ENCODE assay signal across 9 cellular contexts in genomic region chr11:616320-617220, GRCh38. TPM values are rescaled to one million over a fixed set of nuclear protein-coding genes. Genes with fewer than 3 reads are reported as not detected.
DNase-seq lines count a peak whose midpoint lies in the region; ATAC-seq and TF ChIP-seq lines count a peak whose summit lies in the region.
"Had no signal": no experiment of that assay in that cellular context is flagged by ENCODE, and none has a peak within 500 bp of the region (broad histone marks: within the 10 kb centered on the region; RNA-seq: fewer than 3 reads in every experiment).

No MANE protein-coding gene starts in this region.

- ATAC-seq in HCT116 (no peak), HG02840 (IDR thresholded peaks at IDR 0.05; ENCODE audit: low FRiP score, unreplicated experiment) (no peak)

- TF ChIP-seq RAD21 in HCT116 (IDR thresholded peaks at IDR 0.05; ENCODE audit: low read depth), result no peak

- DNase-seq in HCT116 (ENCODE audit: low read depth, low spot score) (no peak), UCSD-AML1 (lab: John Stamatoyannopoulos, UW; ENCODE audit: unreplicated experiment) (peak; percentile 33), left ventricle myocardium inferior (no peak), NCI-H1092 (lab: John Stamatoyannopoulos, UW) (no peak), T1000 (lab: John Stamatoyannopoulos, UW) (no peak)
- DNase-seq in NK-92 treated with Interleukin-12 subunit alpha and Interleukin-12 subunit beta, amount 100 ng/mL, for 24 hours (lab: John Stamatoyannopoulos, UW), result no peak

- no peak overlapping the region for H2AFZ ChIP-seq in HCT116 (ENCODE audit: low read depth, low read length, poor library complexity, severe bottlenecking)

- TF ChIP-seq CTCF in HCT116 (IDR thresholded peaks at IDR 0.05 in 2 of 3, conservative IDR thresholded peaks at IDR 0.05 in 1 of 3; ENCODE audit: borderline replicate concordance in 1 of 3, insufficient read depth in 1 of 3, low read depth in 2 of 3, low read length in 2 of 3) (no peak), left ventricle myocardium inferior (IDR thresholded peaks at IDR 0.05; ENCODE audit: borderline replicate concordance) (no peak)

- intact Hi-C loops in HCT116 (cut with micrococcal nuclease) (no loop called here), left ventricle myocardium inferior (cut with micrococcal nuclease) (no loop called here)

- peaks cover 27% of the 10 kb centered on the region; the same call in 1 of the 2 replicates for H3K79me2 ChIP-seq in HCT116 (ENCODE audit: insufficient read depth, low read length)

- H3K9me2 ChIP-seq in HCT116 (ENCODE audit: insufficient read depth), result no peaks in the 10 kb centered on the region

- RAD21 ChIA-PET in HCT116 (lab: Charles Lee; ENCODE audit: low non-redundant PET in 1 of 2, low total read pairs in 2 of 2, uncharacterized antibody in 2 of 2, unreplicated experiment in 2 of 2), result no interaction called here

- peaks cover 13% of the 10 kb centered on the region; the same call in 1 of the 2 replicates for H4K20me1 ChIP-seq in HCT116 (ENCODE audit: insufficient read depth)

- no TSS peak for BruUV-seq in HCT116 (replicated peaks; lab: Mats Ljungman, UMichigan)

- POLR2A ChIA-PET in HCT116 (lab: Charles Lee), result no interaction called here

- H3K4me1 ChIP-seq in HCT116 (ENCODE audit: control insufficient read depth in 1 of 2, insufficient read depth in 2 of 2, low read length in 2 of 2) (peaks cover 8 to 42% of the 10 kb centered on the region in 2 experiments), left ventricle myocardium inferior (peaks cover 51% of the 10 kb centered on the region)

- peak overlapping the region; percentile 62 to 68 for H3K4me3 ChIP-seq in HCT116 (replicated peaks in 1 of 2; ENCODE audit: low read depth in 1 of 2, low read length in 2 of 2)
- peak overlapping the region; percentile 87 for H3K4me3 ChIP-seq in left ventricle myocardium inferior
- H3K4me3 ChIP-seq in skin epidermis, result peak overlapping the region; percentile 55 to 85 (median 72)

- CTCF ChIA-PET in HCT116 (lab: Charles Lee), result no interaction called here

- TF ChIP-seq POLR2A in HCT116 (IDR thresholded peaks at IDR 0.05; ENCODE audit: borderline replicate concordance, extremely low read depth, insufficient read depth, insufficient read length), result no peak

- H3K36me3 ChIP-seq in HCT116 (ENCODE audit: control insufficient read depth in 1 of 2, insufficient read depth in 2 of 2, low read length in 2 of 2), result peaks cover 4 to 11% of the 10 kb centered on the region in 2 experiments; a peak in 3 of 4 replicates
- H3K36me3 ChIP-seq in left ventricle myocardium inferior, result peaks cover 23% of the 10 kb centered on the region

- H3K27ac ChIP-seq in HCT116 (ENCODE audit: low read depth, low read length) (peak overlapping the region; percentile 69), left ventricle myocardium inferior (replicated peaks) (peak overlapping the region; percentile 98), skin epidermis (peak overlapping the region in 20 of 21 experiments; percentile 6 to 99 (median 97))

- H3K9me3 ChIP-seq in HCT116 (ENCODE audit: control insufficient read depth in 1 of 2, insufficient read depth in 1 of 2, low read depth in 1 of 2, low read length in 2 of 2) (no peaks in the 10 kb centered on the region), left ventricle myocardium inferior (replicated peaks) (no peaks in the 10 kb centered on the region)

- peak overlapping the region; percentile 74 for H3K9ac ChIP-seq in HCT116 (ENCODE audit: low read length)

- peak overlapping the region; percentile 95 for H3K4me2 ChIP-seq in HCT116 (ENCODE audit: low read length)

- no peaks in the 10 kb centered on the region for H3K27me3 ChIP-seq in HCT116 (ENCODE audit: insufficient read depth, low read length)
- no peaks in the 10 kb centered on the region for H3K27me3 ChIP-seq in left ventricle myocardium inferior (ENCODE audit: low read depth)

TF ChIP-seq in HCT116, 20 proteins besides CTCF, POLR2A, EP300 and RAD21:
- TF ChIP-seq REST (IDR thresholded peaks at IDR 0.05; ENCODE audit: low read depth) (no peak), SRF (IDR thresholded peaks at IDR 0.05; ENCODE audit: low read depth) (no peak), TCF7L2 (IDR thresholded peaks at IDR 0.05; ENCODE audit: borderline replicate concordance, extremely low read depth, insufficient read depth, insufficient read length) (no peak)

RNA-seq across cellular contexts. Expression of gene IRF7, which starts 0.8 kb away (rescaled TPM):
- total RNA-seq in HCT116 (2021; ENCODE audit: unreplicated experiment) (15.2 TPM), left ventricle myocardium inferior (10.3 TPM)
- 17.9 and 24.9 TPM in 2 replicates for polyA plus RNA-seq in HCT116 (2012)

RNA-seq across cellular contexts. Expression of gene CDHR5, which starts 8.2 kb away (rescaled TPM):
- total RNA-seq in HCT116 (2021; ENCODE audit: unreplicated experiment), result not detected
- polyA plus RNA-seq in HCT116 (2012), result 0.13 and 0.44 TPM in 2 replicates
- not detected for total RNA-seq in left ventricle myocardium inferior
- total RNA-seq: subcutaneous adipose tissue had no signal

RNA-seq across cellular contexts. Expression of gene SCT, which starts 10.4 kb away (rescaled TPM):
- total RNA-seq in HCT116 (2021; ENCODE audit: unreplicated experiment) (not detected), left ventricle myocardium inferior (not detected)
- polyA plus RNA-seq in HCT116 (2012), result not detected in 2 replicates
- total RNA-seq: subcutaneous adipose tissue had no signal

RNA-seq across cellular contexts. Expression of gene DRD4, which starts 20.5 kb away (rescaled TPM):
- total RNA-seq in HCT116 (2021; ENCODE audit: unreplicated experiment) (2.4 TPM), left ventricle myocardium inferior (0.22 TPM)
- 0.95 and 2.2 TPM in 2 replicates for polyA plus RNA-seq in HCT116 (2012)

RNA-seq across cellular contexts. Expression of gene PHRF1, which starts 40.3 kb away (rescaled TPM):
- total RNA-seq in HCT116 (2021; ENCODE audit: unreplicated experiment) (45.5 TPM), left ventricle myocardium inferior (17.7 TPM)
- polyA plus RNA-seq in HCT116 (2012), result 20.3 TPM in 2 replicates
